In genomic region chr11:125498521-125498920, GRCh38 we compare ENCODE assay signal across 30 cellular contexts. TPM values are rescaled to one million over a fixed set of nuclear protein-coding genes. Genes with fewer than 3 reads are reported as not detected.
"Had no signal": no experiment of that assay in that cellular context is flagged by ENCODE, and none has a peak within 500 bp of the region (broad histone marks: within the 10 kb centered on the region; RNA-seq: fewer than 3 reads in every experiment).

No MANE protein-coding gene starts in this region.

- H3K4me3 ChIP-seq: ovary, psoas muscle, skin epidermis, smooth muscle cell, spleen, suprapubic skin, testis, tibial artery, transverse colon, upper lobe of right lung, uterus had no signal

- H3K9me3 ChIP-seq: neutrophil, ovary, psoas muscle, spleen, suprapubic skin, testis, tibial artery, transverse colon, upper lobe of right lung, uterus had no signal

- ATAC-seq: naive thymus-derived CD8-positive, alpha-beta T cell; natural killer cell treated with Interleukin-12 subunit alpha and Interleukin-12 subunit beta and Interleukin-15 and Interleukin-18, amount 100 ng/mL, for 72 hours; psoas muscle; right cardiac atrium; sciatic nerve; stimulated activated memory B cell treated with anti-CD40 and anti-IgM and Interleukin-4, amounts not matched to agents 10 μg/mL and 1 μg/mL and 100 μg/mL, for 72 hours; stimulated activated naive CD8-positive, alpha-beta T cell treated with anti-CD3 and anti-CD28 coated beads, Interleukin-15, amount 100 ng/mL, for 72 hours; stimulated activated naive CD8-positive, alpha-beta T cell treated with anti-CD3 and anti-CD28 coated beads, Interleukin-15, Interleukin-2, amounts not matched to agents 100 U/mL and 50 U/mL, for 24 hours; upper lobe of right lung had no signal

- H3K36me3 ChIP-seq: neutrophil, ovary, spleen, suprapubic skin, tibial artery, transverse colon, upper lobe of right lung, uterus had no signal

- H3K27ac ChIP-seq: neutrophil, ovary, parathyroid adenoma, psoas muscle, skin epidermis, spleen, suprapubic skin, testis, tibial artery, transverse colon, upper lobe of right lung, uterus had no signal

- H3K4me1 ChIP-seq: parathyroid adenoma, psoas muscle, uterus had no signal

- H3K9ac ChIP-seq: parathyroid adenoma had no signal

- H3K79me2 ChIP-seq: parathyroid adenoma had no signal

- H2AFZ ChIP-seq: parathyroid adenoma had no signal

- DNase-seq: naive thymus-derived CD8-positive, alpha-beta T cell; nephron progenitor cell; nucleus accumbens; ovary; posterior cingulate gyrus; psoas muscle; right cardiac atrium; spleen; stimulated activated CD4-positive, alpha-beta T cell treated with anti-CD3 and anti-CD28 coated beads, Interleukin-12 subunit alpha, Interleukin-12 subunit beta, amount 100 ng/mL, for 4 hours; stimulated activated CD4-positive, alpha-beta T cell treated with anti-CD3 and anti-CD28 coated beads, Interleukin-1b, Interleukin-23, amount 100 ng/mL, for 48 hours; stimulated activated CD4-positive, alpha-beta T cell treated with anti-CD3 and anti-CD28 coated beads, Interleukin-4, amount 100 ng/mL, for 1 hour; stimulated activated CD4-positive, alpha-beta T cell treated with anti-CD3 and anti-CD28 coated beads, Interleukin-4, amount 100 ng/mL, for 4 hours; stimulated activated CD8-positive, alpha-beta memory T cell treated with anti-CD3 and anti-CD28 coated beads, Interleukin-4, amount 100 ng/mL, for 48 hours; stimulated activated naive CD4-positive, alpha-beta T cell; stimulated activated naive CD8-positive, alpha-beta T cell treated with anti-CD3 and anti-CD28 coated beads, Interleukin-15, amount 100 ng/mL, for 72 hours; stimulated activated naive CD8-positive, alpha-beta T cell treated with anti-CD3 and anti-CD28 coated beads, Interleukin-15, Interleukin-2, amounts not matched to agents 100 U/mL and 50 U/mL, for 24 hours; substantia nigra; testis; tibial artery; transverse colon; upper lobe of right lung; uterus had no signal

- H3K4me2 ChIP-seq: smooth muscle cell had no signal

- H3K27me3 ChIP-seq: ovary, testis, tibial artery, uterus had no signal

RNA-seq across cellular contexts. Expression of gene FEZ1, which starts 2.5 kb away (rescaled TPM):
- total RNA-seq: naive thymus-derived CD8-positive, alpha-beta T cell had no signal
